Comparison of ENCODE assay signal across 29 cellular contexts in the genomic region with DNA sequence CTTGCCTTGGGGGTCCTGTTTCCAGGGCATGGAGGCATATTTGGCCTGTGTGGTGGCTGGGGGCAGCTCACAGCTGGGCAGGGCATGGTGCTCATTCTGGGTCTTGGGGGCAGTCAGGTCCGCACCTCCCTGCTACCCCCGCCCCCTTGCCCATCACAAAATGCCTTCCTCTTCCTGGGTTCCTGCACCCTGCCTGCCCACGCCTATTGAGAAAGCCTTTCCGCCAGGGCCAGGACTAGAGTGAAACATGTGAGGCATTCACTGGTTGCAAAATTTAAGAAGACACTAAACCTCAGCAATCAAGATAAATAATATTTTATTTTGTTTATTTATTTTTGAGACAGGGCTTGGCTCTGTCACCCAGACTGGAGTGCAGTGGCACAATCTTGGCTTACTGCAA. TPM values are rescaled to one million over a fixed set of nuclear protein-coding genes. Genes with fewer than 3 reads are reported as not detected.
A peak's percentile ranks its signal among the peaks of the same experiment; 100 is the strongest.
DNase-seq lines count a peak whose midpoint lies in the region; ATAC-seq and TF ChIP-seq lines count a peak whose summit lies in the region.
"Had no signal": no experiment of that assay in that cellular context is flagged by ENCODE, and none has a peak within 500 bp of the region (broad histone marks: within the 10 kb centered on the region; RNA-seq: fewer than 3 reads in every experiment).

No MANE protein-coding gene starts in this region.

- H3K36me3 Mint-ChIP-seq in glutamatergic neuron (ENCODE audit: unreplicated experiment), result no peaks in the 10 kb centered on the region
- H3K36me3 Mint-ChIP-seq: activated CD4-positive, alpha-beta memory T cell treated with anti-CD3 and anti-CD28 coated beads for 36 hours; WTC11 had no signal

- H4K20me1 ChIP-seq in SU-DHL-6 (ENCODE audit: low read depth, low read length), result no peaks in the 10 kb centered on the region

- H3K36me3 ChIP-seq in SU-DHL-6 (ENCODE audit: low read length), result no peaks in the 10 kb centered on the region
- peaks cover 0 to 8% of the 10 kb centered on the region in 2 donors for H3K36me3 ChIP-seq in left lung
- H3K36me3 ChIP-seq: cardiac muscle cell, pancreas, SJCRH30, thyroid gland had no signal

- no peak overlapping the region for H3K9ac ChIP-seq in SU-DHL-6 (ENCODE audit: low read length)

- peaks cover under 1% of the 10 kb centered on the region for H3K27me3 Mint-ChIP-seq in glutamatergic neuron (ENCODE audit: unreplicated experiment)
- H3K27me3 Mint-ChIP-seq: naive B cell had no signal

- H3K4me1 Mint-ChIP-seq in glutamatergic neuron (ENCODE audit: low read depth, unreplicated experiment), result peaks cover 1% of the 10 kb centered on the region
- H3K4me1 Mint-ChIP-seq: WTC11 had no signal

- H3F3A ChIP-seq in SU-DHL-6 (ENCODE audit: insufficient read depth), result peaks cover 13% of the 10 kb centered on the region

- no peak overlapping the region for H2AFZ ChIP-seq in SU-DHL-6 (ENCODE audit: low read depth, low read length, severe bottlenecking)

- H3K27me3 ChIP-seq in HL-60 (ENCODE audit: insufficient read depth, poor library complexity, severe bottlenecking) (no peaks in the 10 kb centered on the region), SU-DHL-6 (ENCODE audit: low read length) (no peaks in the 10 kb centered on the region), left lung (no peaks in the 10 kb centered on the region)
- H3K27me3 ChIP-seq: cardiac muscle cell, dorsolateral prefrontal cortex, pancreas, SJCRH30, thyroid gland had no signal

- peaks cover 91% of the 10 kb centered on the region for H3K79me2 ChIP-seq in SU-DHL-6 (ENCODE audit: insufficient read depth, low read length)

- no peak overlapping the region for H3K4me2 ChIP-seq in SU-DHL-6 (ENCODE audit: low read depth, low read length, poor library complexity, severe bottlenecking)

- H3K9me3 Mint-ChIP-seq in glutamatergic neuron (ENCODE audit: unreplicated experiment), result peaks cover 3% of the 10 kb centered on the region
- H3K9me3 Mint-ChIP-seq: activated CD4-positive, alpha-beta memory T cell treated with anti-CD3 and anti-CD28 coated beads for 36 hours; CD4-positive, alpha-beta T cell; naive B cell; T-helper 2 cell treated with Interferon-gamma antibody and Interleukin-4, amounts not matched to agents 5 μg/mL and 100 μg/mL, for 36 hours; WTC11 had no signal

- H3K9me3 ChIP-seq in SU-DHL-6 (ENCODE audit: insufficient read depth, low read length) (no peaks in the 10 kb centered on the region), left lung (no peaks in the 10 kb centered on the region)
- H3K9me3 ChIP-seq: pancreas, SJCRH30, thyroid gland had no signal

- intact Hi-C loops in left lung (cut with DNase I), result no loop called here

- peak; percentile 74 to 77 for DNase-seq in AML-193 (lab: John Stamatoyannopoulos, UW)
- DNase-seq in HL-60 (ENCODE audit: low read depth in 1 of 2, low spot score in 1 of 2), result peak; percentile 88 to 94
- peak; percentile 80 to 87 for DNase-seq in left lung
- no peak for DNase-seq in NCI-H446 (lab: John Stamatoyannopoulos, UW)
- no peak for DNase-seq in glutamatergic neuron
- DNase-seq: ACHN; activated CD4-positive, alpha-beta memory T cell treated with anti-CD3 and anti-CD28 coated beads for 36 hours; CD4-positive, alpha-beta T cell; foreskin fibroblast; GDM1; hippocampal formation; islet precursor cell; mesenchymal stem cell; naive B cell; NCI-H1417 treated with DMSO at 0.1 percent for 48 hours; NCI-H69; OCI-M1; pancreas; SJCRH30; stimulated activated CD4-positive, alpha-beta T cell treated with anti-CD3 and anti-CD28 coated beads, Interleukin-1b, Interleukin-23, amount 100 ng/mL, for 48 hours; stimulated activated naive CD8-positive, alpha-beta T cell treated with anti-CD3 and anti-CD28 coated beads, Interleukin-15, Interleukin-2, amounts not matched to agents 100 U/mL and 50 U/mL, for 24 hours; thyroid gland had no signal

- H3K9me2 ChIP-seq in SU-DHL-6 (replicated peaks; ENCODE audit: insufficient read depth, low read length), result no peaks in the 10 kb centered on the region

- H3K4me1 ChIP-seq in left lung, result peaks cover 0 to 93% of the 10 kb centered on the region in 2 donors
- H3K4me1 ChIP-seq: pancreas, SJCRH30 had no signal

- ATAC-seq in left lung, result peak; percentile 11
- no peak for ATAC-seq in GM21529 (IDR thresholded peaks at IDR 0.05; ENCODE audit: unreplicated experiment)
- no peak for ATAC-seq in GM18861 (IDR thresholded peaks at IDR 0.05; ENCODE audit: unreplicated experiment)
- ATAC-seq: stimulated activated naive CD8-positive, alpha-beta T cell treated with anti-CD3 and anti-CD28 coated beads, Interleukin-15, Interleukin-2, amounts not matched to agents 100 U/mL and 50 U/mL, for 24 hours; WTC11 had no signal

- no peak overlapping the region for H3K4me3 ChIP-seq in HL-60 (replicated peaks; ENCODE audit: insufficient read depth, low read length)
- no peak overlapping the region for H3K4me3 ChIP-seq in SU-DHL-6 (ENCODE audit: insufficient read depth, low read length, poor library complexity, severe bottlenecking)
- no peak overlapping the region for H3K4me3 ChIP-seq in left lung
- H3K4me3 ChIP-seq: cardiac muscle cell, dorsolateral prefrontal cortex, pancreas, SJCRH30, thyroid gland had no signal

- TF ChIP-seq CTCF in HL-60 (IDR thresholded peaks at IDR 0.05; ENCODE audit: insufficient read depth, low read length) (no peak), SU-DHL-6 (IDR thresholded peaks at IDR 0.05; ENCODE audit: insufficient read depth, low read length, poor library complexity, severe bottlenecking) (no peak), left lung (IDR thresholded peaks at IDR 0.05) (no peak), glutamatergic neuron (IDR thresholded peaks at IDR 0.05; ENCODE audit: partially characterized antibody, unreplicated experiment) (no peak)

- no peak overlapping the region for H3K27ac Mint-ChIP-seq in glutamatergic neuron (ENCODE audit: unreplicated experiment)
- H3K27ac Mint-ChIP-seq: activated CD4-positive, alpha-beta memory T cell treated with anti-CD3 and anti-CD28 coated beads for 36 hours; CD4-positive, alpha-beta T cell; T-helper 2 cell treated with Interferon-gamma antibody and Interleukin-4, amounts not matched to agents 5 μg/mL and 100 μg/mL, for 36 hours; WTC11 had no signal

- H3K27ac ChIP-seq in HL-60 (replicated peaks), result peak overlapping the region; percentile 59
- H3K27ac ChIP-seq in SU-DHL-6 (ENCODE audit: low read depth, low read length), result 0 out of 2 replicates have a peak overlapping the region, but pooled peaks have one; percentile 13
- peak overlapping the region; percentile 1 to 79 for H3K27ac ChIP-seq in left lung
- H3K27ac ChIP-seq: cardiac muscle cell, pancreas, SJCRH30, thyroid gland had no signal

- H3K4me3 Mint-ChIP-seq in glutamatergic neuron (ENCODE audit: unreplicated experiment), result no peak overlapping the region
- H3K4me3 Mint-ChIP-seq: activated CD4-positive, alpha-beta memory T cell treated with anti-CD3 and anti-CD28 coated beads for 36 hours; CD4-positive, alpha-beta T cell; naive B cell; T-helper 2 cell treated with Interferon-gamma antibody and Interleukin-4, amounts not matched to agents 5 μg/mL and 100 μg/mL, for 36 hours; WTC11 had no signal

RNA-seq across cellular contexts. Expression of gene PTAFR, which starts 19.7 kb away (rescaled TPM):
- 10 to 100 TPM; 19.4 to 59.7 TPM for total RNA-seq in left lung
- 0.54 TPM for total RNA-seq in glutamatergic neuron (ENCODE audit: unreplicated experiment)

Comparison
In these comparisons a context has a peak if more than half of its experiments do, and no peak if none do; other contexts are left out.
1. DNase-seq: peak in AML-193 (2 of 2), HL-60 (2 of 2) and left lung (2 of 2); none in NCI-H446 (0 of 2) and glutamatergic neuron (single experiment).
2. RNA of gene PTAFR, which starts 19.7 kb away (total RNA-seq): 19.4 to 59.7 TPM in left lung; 0.54 TPM in glutamatergic neuron (single experiment); every median in the first group is over 10 times any median in the second.
3. Peak in every context shown above with its lines, with median percentiles within 50 percentile points of each other: H3K27ac ChIP-seq.